Comparison of ENCODE assay signal across 21 cellular contexts in genomic region chr15:70260096-70260495, GRCh38.
DNase-seq lines count a peak whose midpoint lies in the region; FAIRE-seq and TF ChIP-seq lines count a peak whose summit lies in the region.
"Had no signal": no experiment of that assay in that cellular context is flagged by ENCODE, and none has a peak within 500 bp of the region (broad histone marks: within the 10 kb centered on the region; RNA-seq: fewer than 3 reads in every experiment).

No MANE protein-coding gene starts in this region.

- peaks cover 40% of the 10 kb centered on the region for H3K4me1 Mint-ChIP-seq in activated CD4-positive, alpha-beta memory T cell treated with anti-CD3 and anti-CD28 coated beads for 36 hours (ENCODE audit: low read depth)
- peaks cover 35% of the 10 kb centered on the region for H3K4me1 Mint-ChIP-seq in activated CD4-positive, alpha-beta memory T cell treated with anti-CD3 and anti-CD28 coated beads, Interleukin-2, amount 10 ng/mL, durations not matched to agents 7 days and 5 days
- peaks cover 37% of the 10 kb centered on the region for H3K4me1 Mint-ChIP-seq in activated T-helper 1 cell treated with anti-CD3 and anti-CD28 coated beads, Interleukin-12 subunit alpha, Interleukin-12 subunit beta, Interleukin-2, Interleukin-4 antibody, amounts not matched to agents 30 ng/mL and 10 ng/mL and 1 ng/mL, durations not matched to agents 14 hours and 24 hours and 36 hours (ENCODE audit: low read depth)
- peaks cover 35% of the 10 kb centered on the region for H3K4me1 Mint-ChIP-seq in type B pancreatic cell (ENCODE audit: unreplicated experiment)

- H3K27me3 ChIP-seq in spleen (replicated peaks in 1 of 7): peaks cover 0 to 6% (median 0%) of the 10 kb centered on the region in 7 donors
- H3K27me3 ChIP-seq: stomach had no signal

- CTCF ChIA-PET in activated CD4-positive, alpha-beta memory T cell treated with anti-CD3 and anti-CD28 coated beads for 36 hours (lab: Charles Lee): interaction anchor here (0.7 kb wide), 1 partner anchor 165 kb away, joined by 3 read pairs; no protein-coding TSS in a partner anchor
- CTCF ChIA-PET in activated CD4-positive, alpha-beta memory T cell treated with anti-CD3 and anti-CD28 coated beads, Interleukin-2, amount 10 ng/mL, durations not matched to agents 7 days and 5 days (lab: Charles Lee): no interaction called here
- CTCF ChIA-PET in RWPE1 (lab: Yijun Ruan, JAX): interaction anchor here (0.6 kb wide), 2 partner anchors 181 to 214 kb away, joined by 3 to 5 read pairs; no protein-coding TSS in a partner anchor

- H3K27ac ChIP-seq in spleen (no peak overlapping the region), RWPE1 (no peak overlapping the region)
- H3K27ac ChIP-seq: stomach had no signal

- peak; percentile 35 for DNase-seq in activated CD4-positive, alpha-beta memory T cell treated with anti-CD3 and anti-CD28 coated beads for 36 hours
- DNase-seq in activated CD4-positive, alpha-beta memory T cell treated with anti-CD3 and anti-CD28 coated beads, Interleukin-2, amount 10 ng/mL, durations not matched to agents 7 days and 5 days: no peak
- DNase-seq in GM19239 (ENCODE audit: insufficient read length, low spot score): no peak
- DNase-seq in activated T-helper 1 cell treated with anti-CD3 and anti-CD28 coated beads, Interleukin-12 subunit alpha, Interleukin-12 subunit beta, Interleukin-2, Interleukin-4 antibody, amounts not matched to agents 30 ng/mL and 10 ng/mL and 1 ng/mL, durations not matched to agents 14 hours and 24 hours and 36 hours (ENCODE audit: low spot score): no peak
- DNase-seq in spleen: peak; percentile 44
- DNase-seq in NCI-H146 treated with DMSO at 0.1 percent for 48 hours (lab: John Stamatoyannopoulos, UW; ENCODE audit: unreplicated experiment): no peak
- DNase-seq in RWPE1 (ENCODE audit: low spot score): no peak
- no peak for DNase-seq in type B pancreatic cell (ENCODE audit: extremely low spot score, unreplicated experiment)
- DNase-seq: activated T-cell treated with anti-CD3 and anti-CD28 coated beads for 4 hours, amygdala, EL, foreskin fibroblast, kidney glomerular epithelial cell, NCI-H2029, NCI-H510A treated with DMSO at 0.1 percent for 48 hours, nephron progenitor cell, SHP77 treated with DMSO at 0.1 percent for 48 hours, stomach had no signal

- intact Hi-C loops in activated CD4-positive, alpha-beta memory T cell treated with anti-CD3 and anti-CD28 coated beads for 36 hours (cut with micrococcal nuclease): no loop called here
- intact Hi-C loops in activated T-helper 1 cell treated with anti-CD3 and anti-CD28 coated beads, Interleukin-12 subunit alpha, Interleukin-12 subunit beta, Interleukin-2, Interleukin-4 antibody, amounts not matched to agents 30 ng/mL and 10 ng/mL and 1 ng/mL, durations not matched to agents 14 hours and 24 hours and 36 hours (cut with micrococcal nuclease): no loop called here
- intact Hi-C loops in spleen (cut with DNase I; ENCODE audit: low total_unique reads): no loop called here

- H3K4me3 Mint-ChIP-seq in activated CD4-positive, alpha-beta memory T cell treated with anti-CD3 and anti-CD28 coated beads for 36 hours: no peak overlapping the region
- H3K4me3 Mint-ChIP-seq in activated CD4-positive, alpha-beta memory T cell treated with anti-CD3 and anti-CD28 coated beads, Interleukin-2, amount 10 ng/mL, durations not matched to agents 7 days and 5 days: no peak overlapping the region
- no peak overlapping the region for H3K4me3 Mint-ChIP-seq in activated T-helper 1 cell treated with anti-CD3 and anti-CD28 coated beads, Interleukin-12 subunit alpha, Interleukin-12 subunit beta, Interleukin-2, Interleukin-4 antibody, amounts not matched to agents 30 ng/mL and 10 ng/mL and 1 ng/mL, durations not matched to agents 14 hours and 24 hours and 36 hours
- H3K4me3 Mint-ChIP-seq in type B pancreatic cell: no peak overlapping the region
- H3K4me3 Mint-ChIP-seq: memory B cell; nephron progenitor cell; T-helper 1 cell treated with Interleukin-12 subunit alpha and Interleukin-12 subunit beta and Interleukin-4 antibody, amounts not matched to agents 30 μg/mL and 1 μg/mL, for 36 hours had no signal

- POLR2A ChIA-PET in activated CD4-positive, alpha-beta memory T cell treated with anti-CD3 and anti-CD28 coated beads for 36 hours (lab: Charles Lee): no interaction called here
- POLR2A ChIA-PET in activated CD4-positive, alpha-beta memory T cell treated with anti-CD3 and anti-CD28 coated beads, Interleukin-2, amount 10 ng/mL, durations not matched to agents 7 days and 5 days (lab: Charles Lee): no interaction called here
- POLR2A ChIA-PET in RWPE1 (lab: Yijun Ruan, JAX; ENCODE audit: low non-redundant PET): no interaction called here

- H3K9me3 Mint-ChIP-seq in activated CD4-positive, alpha-beta memory T cell treated with anti-CD3 and anti-CD28 coated beads for 36 hours: no peaks in the 10 kb centered on the region
- no peaks in the 10 kb centered on the region for H3K9me3 Mint-ChIP-seq in activated CD4-positive, alpha-beta memory T cell treated with anti-CD3 and anti-CD28 coated beads, Interleukin-2, amount 10 ng/mL, durations not matched to agents 7 days and 5 days
- H3K9me3 Mint-ChIP-seq in activated T-helper 1 cell treated with anti-CD3 and anti-CD28 coated beads, Interleukin-12 subunit alpha, Interleukin-12 subunit beta, Interleukin-2, Interleukin-4 antibody, amounts not matched to agents 30 ng/mL and 10 ng/mL and 1 ng/mL, durations not matched to agents 14 hours and 24 hours and 36 hours: no peaks in the 10 kb centered on the region
- H3K9me3 Mint-ChIP-seq in type B pancreatic cell: no peaks in the 10 kb centered on the region
- H3K9me3 Mint-ChIP-seq: memory B cell; T-helper 1 cell treated with Interleukin-12 subunit alpha and Interleukin-12 subunit beta and Interleukin-4 antibody, amounts not matched to agents 30 μg/mL and 1 μg/mL, for 36 hours had no signal

- H3K4me1 ChIP-seq in spleen: peaks cover 34 to 81% (median 66%) of the 10 kb centered on the region in 6 donors

- no peaks in the 10 kb centered on the region for H3K9me3 ChIP-seq in spleen
- H3K9me3 ChIP-seq: stomach had no signal

- H3K4me3 ChIP-seq in spleen: no peak overlapping the region
- H3K4me3 ChIP-seq: stomach had no signal

- 81 to 95% (median 92%) methylated on average over 3 of the region's 3 CpGs for WGBS in spleen, 5 donors

- no peaks in the 10 kb centered on the region for H3K36me3 Mint-ChIP-seq in activated CD4-positive, alpha-beta memory T cell treated with anti-CD3 and anti-CD28 coated beads for 36 hours
- no peaks in the 10 kb centered on the region for H3K36me3 Mint-ChIP-seq in activated CD4-positive, alpha-beta memory T cell treated with anti-CD3 and anti-CD28 coated beads, Interleukin-2, amount 10 ng/mL, durations not matched to agents 7 days and 5 days (ENCODE audit: low read depth)
- peaks cover 2% of the 10 kb centered on the region for H3K36me3 Mint-ChIP-seq in activated T-helper 1 cell treated with anti-CD3 and anti-CD28 coated beads, Interleukin-12 subunit alpha, Interleukin-12 subunit beta, Interleukin-2, Interleukin-4 antibody, amounts not matched to agents 30 ng/mL and 10 ng/mL and 1 ng/mL, durations not matched to agents 14 hours and 24 hours and 36 hours (ENCODE audit: low read depth)
- no peaks in the 10 kb centered on the region for H3K36me3 Mint-ChIP-seq in type B pancreatic cell
- H3K36me3 Mint-ChIP-seq: memory B cell had no signal

- TF ChIP-seq POLR2A in spleen (IDR thresholded peaks at IDR 0.05): no peak

- no peaks in the 10 kb centered on the region for H3K36me3 ChIP-seq in spleen
- H3K36me3 ChIP-seq: stomach had no signal

- H3K27ac Mint-ChIP-seq in activated CD4-positive, alpha-beta memory T cell treated with anti-CD3 and anti-CD28 coated beads for 36 hours: no peak overlapping the region
- no peak overlapping the region for H3K27ac Mint-ChIP-seq in activated CD4-positive, alpha-beta memory T cell treated with anti-CD3 and anti-CD28 coated beads, Interleukin-2, amount 10 ng/mL, durations not matched to agents 7 days and 5 days
- H3K27ac Mint-ChIP-seq in activated T-helper 1 cell treated with anti-CD3 and anti-CD28 coated beads, Interleukin-12 subunit alpha, Interleukin-12 subunit beta, Interleukin-2, Interleukin-4 antibody, amounts not matched to agents 30 ng/mL and 10 ng/mL and 1 ng/mL, durations not matched to agents 14 hours and 24 hours and 36 hours: peak overlapping the region; percentile 50
- no peak overlapping the region for H3K27ac Mint-ChIP-seq in type B pancreatic cell
- H3K27ac Mint-ChIP-seq: memory B cell; T-helper 1 cell treated with Interleukin-12 subunit alpha and Interleukin-12 subunit beta and Interleukin-4 antibody, amounts not matched to agents 30 μg/mL and 1 μg/mL, for 36 hours had no signal

- TF ChIP-seq CTCF in spleen (IDR thresholded peaks at IDR 0.05 in 8 of 11, conservative IDR thresholded peaks at IDR 0.05 in 3 of 11) (peak in 1 of 11 experiments; percentile 5), RWPE1 (conservative IDR thresholded peaks at IDR 0.05; ENCODE audit: low read depth) (no peak), type B pancreatic cell (conservative IDR thresholded peaks at IDR 0.05) (no peak)

- peak; percentile 71 for FAIRE-seq in GM19239 (lab: Jason Lieb, UNC)
- FAIRE-seq: HepG2 had no signal

- peaks cover 1% of the 10 kb centered on the region for H3K27me3 Mint-ChIP-seq in activated CD4-positive, alpha-beta memory T cell treated with anti-CD3 and anti-CD28 coated beads for 36 hours
- H3K27me3 Mint-ChIP-seq in activated CD4-positive, alpha-beta memory T cell treated with anti-CD3 and anti-CD28 coated beads, Interleukin-2, amount 10 ng/mL, durations not matched to agents 7 days and 5 days: peaks cover 19% of the 10 kb centered on the region
- H3K27me3 Mint-ChIP-seq in activated T-helper 1 cell treated with anti-CD3 and anti-CD28 coated beads, Interleukin-12 subunit alpha, Interleukin-12 subunit beta, Interleukin-2, Interleukin-4 antibody, amounts not matched to agents 30 ng/mL and 10 ng/mL and 1 ng/mL, durations not matched to agents 14 hours and 24 hours and 36 hours (ENCODE audit: insufficient read depth): peaks cover 45% of the 10 kb centered on the region
- H3K27me3 Mint-ChIP-seq in type B pancreatic cell: peaks cover 24% of the 10 kb centered on the region
- H3K27me3 Mint-ChIP-seq: memory B cell had no signal

Comparison
In these comparisons a context has a peak if more than half of its experiments do, and no peak if none do; other contexts are left out.
1. DNase-seq: peak in activated CD4-positive, alpha-beta memory T cell treated with anti-CD3 and anti-CD28 coated beads for 36 hours (single experiment) and spleen (single experiment); none in activated CD4-positive, alpha-beta memory T cell treated with anti-CD3 and anti-CD28 coated beads, Interleukin-2, amount 10 ng/mL, durations not matched to agents 7 days and 5 days (single experiment), GM19239 (single experiment), activated T-helper 1 cell treated with anti-CD3 and anti-CD28 coated beads, Interleukin-12 subunit alpha, Interleukin-12 subunit beta, Interleukin-2, Interleukin-4 antibody, amounts not matched to agents 30 ng/mL and 10 ng/mL and 1 ng/mL, durations not matched to agents 14 hours and 24 hours and 36 hours (single experiment), NCI-H146 treated with DMSO at 0.1 percent for 48 hours (single experiment), RWPE1 (single experiment) and type B pancreatic cell (single experiment).